Comparison of ENCODE assay signal across 15 cellular contexts in genomic region chr10:36021096-36021495, GRCh38.
DNase-seq lines count a peak whose midpoint lies in the region; ATAC-seq lines count a peak whose summit lies in the region.
"Had no signal": no experiment of that assay in that cellular context is flagged by ENCODE, and none has a peak within 500 bp of the region (broad histone marks: within the 10 kb centered on the region; RNA-seq: fewer than 3 reads in every experiment).

No MANE protein-coding gene starts in this region.

- no peak overlapping the region for H3K27ac ChIP-seq in trophoblast cell (ENCODE audit: low read depth, low read length)
- H3K27ac ChIP-seq: 22Rv1; A549; BLaER1 treated with 17β-estradiol and CSF1 and Interleukin-3, amounts not matched to agents 10 nM and 100 nM; HL-60 had no signal

- no peak overlapping the region for H3K4ac ChIP-seq in trophoblast cell (ENCODE audit: low read depth, low read length)

- no peaks in the 10 kb centered on the region for H3K79me2 ChIP-seq in trophoblast cell (ENCODE audit: control insufficient read depth, insufficient read depth, low read length, poor library complexity)

- H4K91ac ChIP-seq in trophoblast cell (ENCODE audit: low read depth, low read length): no peak overlapping the region

- no CpG with 5 or more reads among the region's 1 CpG for WGBS in trophoblast cell (ENCODE audit: extremely low coverage, insufficient coverage, insufficient read length)

- H3K18ac ChIP-seq in trophoblast cell (ENCODE audit: low read length): no peak overlapping the region

- no peak overlapping the region for H3K14ac ChIP-seq in trophoblast cell (ENCODE audit: low read length)

- intact Hi-C loops in head of caudate nucleus (cut with DNase I): no loop called here

- H3K79me1 ChIP-seq in trophoblast cell (ENCODE audit: low read length): peaks cover 8% of the 10 kb centered on the region

- no peak overlapping the region for H3K23ac ChIP-seq in trophoblast cell (ENCODE audit: low read length)

- no peaks in the 10 kb centered on the region for H3K36me3 ChIP-seq in trophoblast cell (ENCODE audit: control insufficient read depth in 1 of 2, insufficient read depth in 2 of 2, low read length in 2 of 2)
- H3K36me3 ChIP-seq: BLaER1 treated with 17β-estradiol and CSF1 and Interleukin-3, amounts not matched to agents 10 nM and 100 nM; HAP-1 had no signal

- no peak overlapping the region for H2BK12ac ChIP-seq in trophoblast cell (ENCODE audit: low read length)

- no peak overlapping the region for H3K9ac ChIP-seq in trophoblast cell (ENCODE audit: low read length)
- H3K9ac ChIP-seq: BLaER1 treated with 17β-estradiol and CSF1 and Interleukin-3, amounts not matched to agents 10 nM and 100 nM had no signal

- H3K27me3 ChIP-seq in trophoblast cell (ENCODE audit: insufficient read depth, low read length): no peaks in the 10 kb centered on the region
- H3K27me3 ChIP-seq: BLaER1 treated with 17β-estradiol and CSF1 and Interleukin-3, amounts not matched to agents 10 nM and 100 nM had no signal

- no peak overlapping the region for H3K4me2 ChIP-seq in trophoblast cell (ENCODE audit: low read length)
- H3K4me2 ChIP-seq: A549; BLaER1 treated with 17β-estradiol and CSF1 and Interleukin-3, amounts not matched to agents 10 nM and 100 nM had no signal

- DNase-seq in AG08395 (ENCODE audit: low spot score): peak; percentile 49
- DNase-seq in RPMI7951 (ENCODE audit: low read depth): peak; percentile 34
- peak; percentile 85 for DNase-seq in islet precursor cell
- peak; percentile 51 to 66 for DNase-seq in trophoblast cell
- no peak for DNase-seq in head of caudate nucleus
- DNase-seq in NCI-H1092 treated with DMSO at 0.1 percent for 48 hours (lab: John Stamatoyannopoulos, UW): no peak
- DNase-seq in SHP77 treated with DMSO at 0.1 percent for 48 hours (lab: John Stamatoyannopoulos, UW): no peak
- DNase-seq: CD8-positive, alpha-beta T cell; DMS 273 treated with DMSO at 0.1 percent for 48 hours had no signal

- H2BK120ac ChIP-seq in trophoblast cell (ENCODE audit: insufficient read depth, low read length, poor library complexity): no peak overlapping the region

- peaks cover 2% of the 10 kb centered on the region for H3K9me3 ChIP-seq in trophoblast cell (ENCODE audit: insufficient read depth, low read depth, low read length)
- H3K9me3 ChIP-seq: A549; BLaER1 treated with 17β-estradiol and CSF1 and Interleukin-3, amounts not matched to agents 10 nM and 100 nM; HAP-1 had no signal

- H2AFZ ChIP-seq in trophoblast cell (ENCODE audit: insufficient read depth, low read length, poor library complexity): no peak overlapping the region

- no peak overlapping the region for H3K4me3 ChIP-seq in trophoblast cell (ENCODE audit: low read depth, low read length)
- H3K4me3 ChIP-seq: A549; BLaER1 treated with 17β-estradiol and CSF1 and Interleukin-3, amounts not matched to agents 10 nM and 100 nM; HAP-1 had no signal

- no peak overlapping the region for H2BK5ac ChIP-seq in trophoblast cell (ENCODE audit: low read depth, low read length, poor library complexity)

- no peak overlapping the region for H2AK5ac ChIP-seq in trophoblast cell (ENCODE audit: low read length)

- ATAC-seq in HG03442 (IDR thresholded peaks at IDR 0.05; ENCODE audit: unreplicated experiment): no peak
- ATAC-seq: A549; CD8-positive, alpha-beta T cell had no signal

- H3K4me1 ChIP-seq in trophoblast cell (ENCODE audit: control insufficient read depth in 1 of 2, insufficient read depth in 2 of 2, low read length in 2 of 2): peaks cover 20 to 24% of the 10 kb centered on the region in 2 experiments
- H3K4me1 ChIP-seq: HAP-1 had no signal

- H4K8ac ChIP-seq in trophoblast cell (ENCODE audit: low read depth, low read length): no peak overlapping the region

- no peak overlapping the region for H4K12ac ChIP-seq in trophoblast cell (ENCODE audit: low read depth, low read length)

Comparison
In these comparisons a context has a peak if more than half of its experiments do, and no peak if none do; other contexts are left out.
1. DNase-seq: peak in AG08395 (single experiment), RPMI7951 (single experiment), islet precursor cell (single experiment) and trophoblast cell (2 of 2); none in head of caudate nucleus (0 of 42), NCI-H1092 treated with DMSO at 0.1 percent for 48 hours (single experiment) and SHP77 treated with DMSO at 0.1 percent for 48 hours (single experiment).